In the genomic region with DNA sequence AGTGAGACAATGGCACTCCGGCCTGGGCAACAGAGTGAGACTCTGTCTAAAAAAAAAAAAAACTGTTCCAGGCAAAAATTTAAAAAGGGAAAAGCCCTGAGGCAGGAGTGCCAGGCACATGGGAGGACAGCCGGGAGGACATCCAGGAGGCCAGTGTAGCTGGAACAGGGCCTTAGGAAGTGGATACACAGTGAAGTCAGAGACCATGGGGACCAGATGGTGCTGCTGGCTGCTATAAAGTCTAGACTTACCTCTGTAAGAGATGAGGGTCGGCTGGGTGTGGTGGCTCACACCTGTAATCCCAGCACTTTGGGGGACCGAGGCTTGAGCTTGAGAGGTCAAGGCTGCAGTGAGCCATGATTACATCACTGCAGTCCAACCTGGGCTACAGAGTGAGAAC, we compare ENCODE assay signal across 3 cellular contexts.
TF ChIP-seq lines count a peak whose summit lies in the region.

No MANE protein-coding gene starts in this region.

TF ChIP-seq in SK-N-SH treated with all-trans-retinoic acid at 6 μM for 48 hours, 23 proteins besides CTCF, POLR2A, EP300 and RAD21:
- TF ChIP-seq ZNF8 (CRISPR knock-in tag; IDR thresholded peaks at IDR 0.05) (no peak), TOX (CRISPR knock-in tag; IDR thresholded peaks at IDR 0.05; ENCODE audit: borderline replicate concordance) (0 out of 2 replicates have a peak, but pooled peaks have one; percentile 12), ZFP30 (CRISPR knock-in tag; IDR thresholded peaks at IDR 0.05) (no peak), ZC3H10 (CRISPR knock-in tag; IDR thresholded peaks at IDR 0.05) (no peak), ZNF565 (CRISPR knock-in tag; conservative IDR thresholded peaks at IDR 0.05; ENCODE audit: low read depth) (no peak), ARNTL (CRISPR knock-in tag; IDR thresholded peaks at IDR 0.05; ENCODE audit: borderline replicate concordance, low read depth) (no peak), BACH2 (CRISPR knock-in tag; IDR thresholded peaks at IDR 0.05; ENCODE audit: borderline replicate concordance) (no peak), ESRRG (CRISPR knock-in tag; IDR thresholded peaks at IDR 0.05) (no peak), GLIS3 (CRISPR knock-in tag; IDR thresholded peaks at IDR 0.05) (peak; percentile 58; the same call in 1 of the 2 replicates), TSHZ2 (CRISPR knock-in tag; IDR thresholded peaks at IDR 0.05) (no peak), SNAI2 (CRISPR knock-in tag; IDR thresholded peaks at IDR 0.05) (no peak), PPARA (CRISPR knock-in tag; IDR thresholded peaks at IDR 0.05; ENCODE audit: borderline replicate concordance) (no peak), RARB (CRISPR knock-in tag; IDR thresholded peaks at IDR 0.05) (no peak)

TF ChIP-seq in SK-N-SH, 30 proteins besides CTCF, POLR2A, EP300 and RAD21:
- no peak for TF ChIP-seq ELF1 (IDR thresholded peaks at IDR 0.05)

TF ChIP-seq in HepG2, 621 proteins besides CTCF, POLR2A, EP300 and RAD21:
- TF ChIP-seq ZNF263 (CRISPR knock-in tag; IDR thresholded peaks at IDR 0.05): 0 out of 2 replicates have a peak, but pooled peaks have one; percentile 14
- no peak for TF ChIP-seq MXD4 (CRISPR knock-in tag; IDR thresholded peaks at IDR 0.05)
- no peak for TF ChIP-seq THYN1 (CRISPR knock-in tag; IDR thresholded peaks at IDR 0.05; ENCODE audit: borderline replicate concordance, low read depth)
- TF ChIP-seq ZNF883 (CRISPR knock-in tag; IDR thresholded peaks at IDR 0.05; ENCODE audit: not compliant biosample characterization): no peak
- TF ChIP-seq ZNF362 (CRISPR knock-in tag; IDR thresholded peaks at IDR 0.05; ENCODE audit: borderline replicate concordance): no peak
TF ChIP-seq in HepG2: peak in this region for 1.
